8 cellular contexts compared by ENCODE assay signal in genomic region chr13:46184277-46184699, GRCh38. TPM values are rescaled to one million over a fixed set of nuclear protein-coding genes. Genes with fewer than 3 reads are reported as not detected.
A peak's percentile ranks its signal among the peaks of the same experiment; 100 is the strongest.
DNase-seq lines count a peak whose midpoint lies in the region; ATAC-seq and TF ChIP-seq lines count a peak whose summit lies in the region.

No MANE protein-coding gene starts in this region.

- no peak overlapping the region for H3K4me3 Mint-ChIP-seq in GM23338

- H4K8ac ChIP-seq in neuronal stem cell (ENCODE audit: low read depth, low read length), result no peak overlapping the region

- H3K27ac ChIP-seq in GM23338 (ENCODE audit: low read depth), result no peak overlapping the region
- H3K27ac ChIP-seq in neuronal stem cell (replicated peaks; ENCODE audit: low read length), result no peak overlapping the region

- H2AK5ac ChIP-seq in neuronal stem cell (ENCODE audit: low read depth, low read length), result no peak overlapping the region

- no CpG with 5 or more reads among the region's 6 CpGs for WGBS in neuronal stem cell (ENCODE audit: extremely low coverage in 2 of 2, insufficient read length in 2 of 2, insufficient replicate concordance in 1 of 2), 2 donors

- no peak overlapping the region for H3K14ac ChIP-seq in neuronal stem cell (ENCODE audit: low read length)

- H3K23ac ChIP-seq in neuronal stem cell (ENCODE audit: low read depth, low read length, poor library complexity), result no peak overlapping the region

- H4K91ac ChIP-seq in neuronal stem cell (ENCODE audit: low read depth, low read length, poor library complexity), result no peak overlapping the region

- no peak overlapping the region for H3K18ac ChIP-seq in neuronal stem cell (ENCODE audit: low read length)

- H2BK5ac ChIP-seq in neuronal stem cell (ENCODE audit: low read length), result no peak overlapping the region

- H3K9ac ChIP-seq in neuronal stem cell (ENCODE audit: low read depth, low read length, poor library complexity), result no peak overlapping the region

- no peaks in the 10 kb centered on the region for H3K27me3 ChIP-seq in GM23338 (ENCODE audit: insufficient read depth)
- H3K27me3 ChIP-seq in neuronal stem cell (ENCODE audit: control insufficient read depth in 3 of 3, insufficient read depth in 3 of 3, low read depth in 1 of 3, low read length in 3 of 3), result no peaks in the 10 kb centered on the region

- peak; percentile 81 for DNase-seq in GM23338 (ENCODE audit: low spot score)
- no peak for DNase-seq in LNCaP clone FGC (ENCODE audit: low read depth)
- DNase-seq in activated CD4-positive, alpha-beta T cell treated with anti-CD3 and anti-CD28 coated beads for 1 hour, result peak; percentile 62
- peak; percentile 44 for DNase-seq in dermis blood vessel endothelial cell
- no peak for DNase-seq in neuronal stem cell (ENCODE audit: low spot score)
- DNase-seq in globus pallidus (ENCODE audit: low spot score), result no peak
- DNase-seq in NCI-H187 (lab: John Stamatoyannopoulos, UW), result no peak

- no peak overlapping the region for H2BK15ac ChIP-seq in neuronal stem cell (ENCODE audit: low read length)

- H3K4me1 Mint-ChIP-seq in GM23338, result peaks cover 13% of the 10 kb centered on the region; the same call in 2 of the 3 replicates

- no peaks in the 10 kb centered on the region for H3K36me3 Mint-ChIP-seq in GM23338 (ENCODE audit: low read depth)

- no peaks in the 10 kb centered on the region for H3F3A ChIP-seq in GM23338 (replicated peaks; ENCODE audit: low read depth)

- no peaks in the 10 kb centered on the region for H3K79me2 ChIP-seq in GM23338 (replicated peaks; ENCODE audit: insufficient read depth)

- TF ChIP-seq CTCF in GM12801 (IDR thresholded peaks at IDR 0.05; ENCODE audit: extremely low read depth, insufficient read length), result peak; percentile 89
- TF ChIP-seq CTCF in GM23338 (conservative IDR thresholded peaks at IDR 0.05; ENCODE audit: low read depth in 2 of 2), result peak; percentile 80 to 89
- TF ChIP-seq CTCF in LNCaP clone FGC (IDR thresholded peaks at IDR 0.05; ENCODE audit: control insufficient read depth, extremely low read depth, insufficient read depth), result peak; percentile 43

- peak overlapping the region; percentile 92; the same call in 1 of the 2 replicates for H2AFZ ChIP-seq in GM23338
- peak overlapping the region; percentile 24 for H2AFZ ChIP-seq in neuronal stem cell (ENCODE audit: low read length)

- no peak overlapping the region for H3K4ac ChIP-seq in neuronal stem cell (ENCODE audit: low read length)

- peaks cover 10% of the 10 kb centered on the region for H3K4me1 ChIP-seq in GM23338 (ENCODE audit: insufficient read depth)
- H3K4me1 ChIP-seq in neuronal stem cell (ENCODE audit: control insufficient read depth in 2 of 2, insufficient read depth in 1 of 2, low read depth in 1 of 2, low read length in 2 of 2), result no peaks in the 10 kb centered on the region

- H3K9me3 ChIP-seq in neuronal stem cell (replicated peaks in 1 of 2; ENCODE audit: control insufficient read depth in 2 of 2, insufficient read depth in 1 of 2, low read depth in 1 of 2, low read length in 2 of 2), result no peaks in the 10 kb centered on the region

- no peak overlapping the region for H3K27ac Mint-ChIP-seq in GM23338

- H3K4me2 ChIP-seq in GM23338 (no peak overlapping the region), neuronal stem cell (ENCODE audit: insufficient read depth, low read length, poor library complexity, severe bottlenecking) (no peak overlapping the region)

- no peaks in the 10 kb centered on the region for H3K9me3 Mint-ChIP-seq in GM23338

- H3K4me3 ChIP-seq in GM23338 (no peak overlapping the region), LNCaP clone FGC (ENCODE audit: low read depth, low read length) (no peak overlapping the region), neuronal stem cell (ENCODE audit: low read length in 2 of 2) (no peak overlapping the region)

- peaks cover 9% of the 10 kb centered on the region for H3K27me3 Mint-ChIP-seq in GM23338 (ENCODE audit: insufficient read depth, low read depth, poor library complexity)

- H2BK120ac ChIP-seq in neuronal stem cell (ENCODE audit: low read depth, low read length), result no peak overlapping the region

- H2BK12ac ChIP-seq in neuronal stem cell (ENCODE audit: low read length), result no peak overlapping the region

- no peaks in the 10 kb centered on the region for H3K79me1 ChIP-seq in neuronal stem cell (ENCODE audit: low read depth, low read length)

- H3K36me3 ChIP-seq in GM23338 (ENCODE audit: insufficient read depth) (no peaks in the 10 kb centered on the region), neuronal stem cell (replicated peaks in 1 of 2; ENCODE audit: control insufficient read depth in 2 of 2, insufficient read depth in 2 of 2, low read length in 2 of 2) (no peaks in the 10 kb centered on the region)

- no peaks in the 10 kb centered on the region for H3K9me2 ChIP-seq in GM23338 (ENCODE audit: insufficient read depth)

- H4K20me1 ChIP-seq in GM23338 (replicated peaks; ENCODE audit: insufficient read depth), result no peaks in the 10 kb centered on the region

- ATAC-seq in GM23338, result peak; percentile 98

TF ChIP-seq in GM23338, 12 proteins besides CTCF, POLR2A, EP300 and RAD21 (continues in another document):
- TF ChIP-seq REST (IDR thresholded peaks at IDR 0.05; ENCODE audit: unreplicated experiment), result no peak
- TF ChIP-seq ZNF331 (CRISPR knock-in tag; IDR thresholded peaks at IDR 0.05; ENCODE audit: low read depth), result no peak
- TF ChIP-seq NANOG (IDR thresholded peaks at IDR 0.05; ENCODE audit: borderline replicate concordance), result no peak
- no peak for TF ChIP-seq CREB1 (CRISPR knock-in tag; IDR thresholded peaks at IDR 0.05; ENCODE audit: low read depth)
- no peak for TF ChIP-seq STAT1 (IDR thresholded peaks at IDR 0.05; ENCODE audit: unreplicated experiment)

RNA-seq across cellular contexts. Expression of gene LCP1, which starts 2.3 kb away (rescaled TPM):
- total RNA-seq in GM23338 (2014; rRNA removed; shearing (Covaris generic)), result 3.4 and 6.6 TPM in 2 replicates
- 1.9 and 2.7 TPM in 2 replicates for polyA plus RNA-seq in GM23338 (2016; fragmentation: Nextera tagmentation; extraction: Ambion mirVana)
- total RNA-seq in dermis blood vessel endothelial cell, result 0.14 TPM in 1 of 2 replicates, not detected in the other
- 0.22 TPM for polyA plus RNA-seq in neuronal stem cell (2013, experiment 1 of 2)
- polyA plus RNA-seq in neuronal stem cell (2013, experiment 2 of 2), result 0.21 TPM

RNA-seq across cellular contexts. Expression of gene LRRC63, which starts 27.4 kb away (rescaled TPM):
- not detected in 2 replicates for total RNA-seq in GM23338 (2014; rRNA removed; shearing (Covaris generic))
- polyA plus RNA-seq in GM23338 (2016; fragmentation: Nextera tagmentation; extraction: Ambion mirVana), result not detected in 2 replicates
- total RNA-seq in dermis blood vessel endothelial cell, result 0.09 TPM in 1 of 2 replicates, not detected in the other
- polyA plus RNA-seq in neuronal stem cell (2013, experiment 1 of 2), result 0.04 TPM
- not detected for polyA plus RNA-seq in neuronal stem cell (2013, experiment 2 of 2)

Comparison
In these comparisons a context has a peak if more than half of its experiments do, and no peak if none do; other contexts are left out.
1. DNase-seq: peak in GM23338 (single experiment), activated CD4-positive, alpha-beta T cell treated with anti-CD3 and anti-CD28 coated beads for 1 hour (single experiment) and dermis blood vessel endothelial cell (single experiment); none in LNCaP clone FGC (single experiment), neuronal stem cell (single experiment), globus pallidus (single experiment) and NCI-H187 (0 of 2).
2. Peak in every context shown above with its lines, with median percentiles within 50 percentile points of each other: CTCF ChIP-seq.